Comparison of ENCODE assay signal across 8 cellular contexts in genomic region chr11:64245401-64245796, GRCh38. TPM values are rescaled to one million over a fixed set of nuclear protein-coding genes. Genes with fewer than 3 reads are reported as not detected.
DNase-seq lines count a peak whose midpoint lies in the region; FAIRE-seq and TF ChIP-seq lines count a peak whose summit lies in the region.

No MANE protein-coding gene starts in this region.

- peak overlapping the region; percentile 96 for H3K27ac Mint-ChIP-seq in activated naive CD8-positive, alpha-beta T cell

- H3K36me3 ChIP-seq in KMS-11 (ENCODE audit: insufficient read depth) (peaks cover 4% of the 10 kb centered on the region; the same call in 1 of the 2 replicates), small intestine (ENCODE audit: control insufficient read depth in 2 of 2, insufficient read depth in 2 of 2, low read length in 2 of 2) (peaks cover 0 to 5% of the 10 kb centered on the region in 2 donors)

- no peaks in the 10 kb centered on the region for H3K36me3 Mint-ChIP-seq in activated naive CD8-positive, alpha-beta T cell

- peak overlapping the region; percentile 81 for H3K9ac ChIP-seq in KMS-11

- H3K9me3 ChIP-seq in small intestine (ENCODE audit: control insufficient read depth, low read depth), result no peaks in the 10 kb centered on the region

- peak overlapping the region; percentile 94 for H3K4me3 Mint-ChIP-seq in activated naive CD8-positive, alpha-beta T cell

- no peak overlapping the region for H2AFZ ChIP-seq in KMS-11 (ENCODE audit: low read depth)

- H3K79me2 ChIP-seq in KMS-11 (ENCODE audit: insufficient read depth, low read depth), result peaks cover 31% of the 10 kb centered on the region

- no peak for FAIRE-seq in small intestine (lab: Jason Lieb, UNC)

- H3K27me3 Mint-ChIP-seq in activated naive CD8-positive, alpha-beta T cell, result no peaks in the 10 kb centered on the region

- no peaks in the 10 kb centered on the region for H4K20me1 ChIP-seq in KMS-11 (ENCODE audit: insufficient read depth)

- WGBS in small intestine, 3 donors, result 0 to 4% (median 2%) methylated on average over 6 of the region's 6 CpGs

- peak overlapping the region; percentile 73 for H3K4me2 ChIP-seq in KMS-11

- no peaks in the 10 kb centered on the region for H3K9me3 Mint-ChIP-seq in activated naive CD8-positive, alpha-beta T cell (ENCODE audit: low read depth)

- H3K27ac ChIP-seq in KMS-11 (peak overlapping the region; percentile 66), small intestine (ENCODE audit: low read depth in 1 of 2, low read length in 1 of 2) (peak overlapping the region; percentile 90 to 97)

- H3K4me1 ChIP-seq in KMS-11 (ENCODE audit: low read depth, poor library complexity, severe bottlenecking) (peaks cover 22% of the 10 kb centered on the region), small intestine (ENCODE audit: control insufficient read depth in 2 of 2, insufficient read depth in 1 of 2, low read depth in 1 of 2, low read length in 1 of 2) (no peaks in the 10 kb centered on the region)

- H3K27me3 ChIP-seq in KMS-11 (ENCODE audit: insufficient read depth, low read depth), result no peaks in the 10 kb centered on the region
- H3K27me3 ChIP-seq in small intestine (ENCODE audit: control insufficient read depth in 2 of 2, insufficient read depth in 2 of 2, low read length in 2 of 2), result no peaks in the 10 kb centered on the region

- DNase-seq in AG10803 (ENCODE audit: low read depth), result no peak
- peak in 26 of 51 donors; percentile 18 to 51 (median 36) for DNase-seq in hypothalamus (lab: John Stamatoyannopoulos, UW)
- DNase-seq in small intestine, result no peak
- DNase-seq in DMS114 treated with DMSO at 0.1 percent for 48 hours (lab: John Stamatoyannopoulos, UW; ENCODE audit: unreplicated experiment), result no peak
- no peak for DNase-seq in stimulated activated CD4-positive, alpha-beta T cell treated with anti-CD3 and anti-CD28 coated beads, Interleukin-4, amount 100 ng/mL, for 24 hours
- no peak for DNase-seq in HT-29 (ENCODE audit: low spot score)

- peak overlapping the region; percentile 96 for H3K4me3 ChIP-seq in AG10803 (ENCODE audit: low read length)
- H3K4me3 ChIP-seq in KMS-11 (IDR thresholded peaks at IDR 0.05; ENCODE audit: insufficient read depth, low read depth, low read length), result no peak overlapping the region
- peak overlapping the region; percentile 68 to 71 for H3K4me3 ChIP-seq in small intestine (ENCODE audit: low read depth in 1 of 2, low read length in 2 of 2)

- peaks cover 23% of the 10 kb centered on the region for H3K4me1 Mint-ChIP-seq in activated naive CD8-positive, alpha-beta T cell (ENCODE audit: low read depth)

- TF ChIP-seq CTCF in AG10803 (conservative IDR thresholded peaks at IDR 0.05; ENCODE audit: low read length), result no peak
- no peak for TF ChIP-seq CTCF in KMS-11 (conservative IDR thresholded peaks at IDR 0.05; ENCODE audit: low read depth, low read length)

RNA-seq across cellular contexts. Expression of gene PPP1R14B, which starts 1.3 kb away (rescaled TPM):
- polyA plus RNA-seq in small intestine, result 100 to 1,000 TPM; 139 to 161 (median 147) TPM
- 643 and 699 TPM in 2 replicates for total RNA-seq in HT-29 (2014; rRNA removed; shearing (Covaris generic))

RNA-seq across cellular contexts. Expression of gene FKBP2, which starts 4.5 kb away (rescaled TPM):
- 100 to 1,000 TPM; 199 to 268 (median 227) TPM for polyA plus RNA-seq in small intestine
- total RNA-seq in HT-29 (2014; rRNA removed; shearing (Covaris generic)), result 241 and 259 TPM in 2 replicates

RNA-seq across cellular contexts. Expression of gene PLCB3, which starts 5.9 kb away (rescaled TPM):
- 100 to 1,000 TPM; 108 to 191 (median 142) TPM for polyA plus RNA-seq in small intestine
- 130 and 137 TPM in 2 replicates for total RNA-seq in HT-29 (2014; rRNA removed; shearing (Covaris generic))

RNA-seq across cellular contexts. Expression of gene VEGFB, which starts 11.0 kb away (rescaled TPM):
- polyA plus RNA-seq in small intestine, result 10 to 100 TPM; 34.8 to 59.7 (median 36.5) TPM
- total RNA-seq in HT-29 (2014; rRNA removed; shearing (Covaris generic)), result 49.2 and 53.7 TPM in 2 replicates

RNA-seq across cellular contexts. Expression of gene DNAJC4, which starts 15.1 kb away (rescaled TPM):
- 100 to 1,000 TPM in 2 of 3 donors, 10 to 100 TPM in 1; 50.6 to 164 (median 127) TPM for polyA plus RNA-seq in small intestine
- 19.5 and 23.5 TPM in 2 replicates for total RNA-seq in HT-29 (2014; rRNA removed; shearing (Covaris generic))

Comparison
In these comparisons a context has a peak if more than half of its experiments do, and no peak if none do; other contexts are left out.
1. DNase-seq: peak in hypothalamus (26 of 51); none in AG10803 (single experiment), small intestine (single experiment), DMS114 treated with DMSO at 0.1 percent for 48 hours (single experiment), stimulated activated CD4-positive, alpha-beta T cell treated with anti-CD3 and anti-CD28 coated beads, Interleukin-4, amount 100 ng/mL, for 24 hours (single experiment) and HT-29 (single experiment).